Comparison of ENCODE assay signal across 9 cellular contexts in the genomic region with DNA sequence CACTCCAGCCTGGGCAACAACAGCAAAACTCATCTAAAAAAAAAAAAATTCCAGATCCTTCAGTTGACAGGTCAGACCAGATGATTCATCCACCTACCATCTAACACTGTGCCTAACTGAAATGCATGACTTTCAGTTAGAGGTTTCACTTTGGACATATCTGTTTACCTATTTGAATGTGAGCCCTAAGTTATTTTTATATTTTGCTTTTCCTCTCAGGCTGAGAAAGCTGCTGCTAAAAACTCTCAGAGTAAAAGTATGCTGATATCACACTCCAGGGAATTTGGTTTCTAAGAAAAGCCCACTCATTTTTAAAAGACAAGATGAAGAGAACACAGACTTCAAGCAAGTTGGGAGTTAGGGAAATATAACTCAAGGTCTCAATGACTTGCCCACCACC.
A peak's percentile ranks its signal among the peaks of the same experiment; 100 is the strongest.
DNase-seq lines count a peak whose midpoint lies in the region; ATAC-seq, FAIRE-seq and TF ChIP-seq lines count a peak whose summit lies in the region.
"Had no signal": no experiment of that assay in that cellular context is flagged by ENCODE, and none has a peak within 500 bp of the region (broad histone marks: within the 10 kb centered on the region; RNA-seq: fewer than 3 reads in every experiment).

No MANE protein-coding gene starts in this region.

- ATAC-seq in activated CD8-positive, alpha-beta memory T cell treated with anti-CD3 and anti-CD28 coated beads, Interleukin-2, amount 10 ng/mL, durations not matched to agents 7 days and 5 days: peak; percentile 79
- ATAC-seq in HG03025 (IDR thresholded peaks at IDR 0.05; ENCODE audit: low FRiP score, unreplicated experiment) (peak; percentile 82), omental fat pad (ENCODE audit: low FRiP score) (peak; percentile 87)

- intact Hi-C loops in adrenal gland (cut with DNase I): no loop called here

- H3K36me3 ChIP-seq in adrenal gland (replicated peaks in 1 of 2): no peaks in the 10 kb centered on the region
- H3K36me3 ChIP-seq in WERI-Rb-1: no peaks in the 10 kb centered on the region

- peaks cover 45% of the 10 kb centered on the region for H3K4me1 Mint-ChIP-seq in activated CD8-positive, alpha-beta memory T cell treated with anti-CD3 and anti-CD28 coated beads, Interleukin-2, amount 10 ng/mL, durations not matched to agents 7 days and 5 days

- peak overlapping the region; percentile 69 for H3K27ac Mint-ChIP-seq in activated CD8-positive, alpha-beta memory T cell treated with anti-CD3 and anti-CD28 coated beads, Interleukin-2, amount 10 ng/mL, durations not matched to agents 7 days and 5 days

- H3K27me3 ChIP-seq in adrenal gland (no peaks in the 10 kb centered on the region), WERI-Rb-1 (ENCODE audit: insufficient read depth, low read depth, severe bottlenecking) (no peaks in the 10 kb centered on the region)

- CTCF ChIA-PET in activated CD8-positive, alpha-beta memory T cell treated with anti-CD3 and anti-CD28 coated beads, Interleukin-2, amount 10 ng/mL, durations not matched to agents 7 days and 5 days (lab: Charles Lee): no interaction called here

- H3K4me3 ChIP-seq in adrenal gland (peak overlapping the region in 1 of 4 donors; percentile 0), WERI-Rb-1 (ENCODE audit: low read depth, low read length) (no peak overlapping the region)

- no peaks in the 10 kb centered on the region for H3K27me3 Mint-ChIP-seq in activated CD8-positive, alpha-beta memory T cell treated with anti-CD3 and anti-CD28 coated beads, Interleukin-2, amount 10 ng/mL, durations not matched to agents 7 days and 5 days

- FAIRE-seq in D721Med (lab: Jason Lieb, UNC): no peak

- peaks cover 30% of the 10 kb centered on the region for H3K36me3 Mint-ChIP-seq in activated CD8-positive, alpha-beta memory T cell treated with anti-CD3 and anti-CD28 coated beads, Interleukin-2, amount 10 ng/mL, durations not matched to agents 7 days and 5 days

- H3K27ac ChIP-seq in adrenal gland (peak overlapping the region; percentile 45 to 76 (median 58)), WERI-Rb-1 (no peak overlapping the region)

- TF ChIP-seq CTCF in adrenal gland (IDR thresholded peaks at IDR 0.05) (no peak), omental fat pad (IDR thresholded peaks at IDR 0.05) (no peak), WERI-Rb-1 (IDR thresholded peaks at IDR 0.05; ENCODE audit: low read depth, low read length) (no peak), D721Med (IDR thresholded peaks at IDR 0.05; ENCODE audit: insufficient read depth, missing control alignments) (no peak)

- H3K9me3 Mint-ChIP-seq in activated CD8-positive, alpha-beta memory T cell treated with anti-CD3 and anti-CD28 coated beads, Interleukin-2, amount 10 ng/mL, durations not matched to agents 7 days and 5 days (ENCODE audit: low read depth): peaks cover 6% of the 10 kb centered on the region

- H3K9me3 ChIP-seq in adrenal gland (replicated peaks in 1 of 3) (no peaks in the 10 kb centered on the region), WERI-Rb-1 (ENCODE audit: severe bottlenecking) (no peaks in the 10 kb centered on the region)

- DNase-seq in activated CD8-positive, alpha-beta memory T cell treated with anti-CD3 and anti-CD28 coated beads, Interleukin-2, amount 10 ng/mL, durations not matched to agents 7 days and 5 days: no peak
- DNase-seq in activated CD8-positive, alpha-beta memory T cell treated with anti-CD3 and anti-CD28 coated beads for 24 hours: no peak
- DNase-seq in adrenal gland (peak in 1 of 7 donors; percentile 20), omental fat pad (ENCODE audit: low spot score) (no peak), WERI-Rb-1 (no peak), NCI-H345 (lab: John Stamatoyannopoulos, UW) (no peak), D721Med (ENCODE audit: insufficient read length, low spot score) (no peak)
- DNase-seq: DND-41 had no signal

- H3K4me3 Mint-ChIP-seq in activated CD8-positive, alpha-beta memory T cell treated with anti-CD3 and anti-CD28 coated beads, Interleukin-2, amount 10 ng/mL, durations not matched to agents 7 days and 5 days: no peak overlapping the region

- H3K4me1 ChIP-seq in adrenal gland (replicated peaks in 1 of 2): peaks cover 6 to 17% of the 10 kb centered on the region in 2 donors

- TF ChIP-seq POLR2A in adrenal gland (IDR thresholded peaks at IDR 0.05): no peak
